ENCODE assay signal across 2 cellular contexts in the genomic region with DNA sequence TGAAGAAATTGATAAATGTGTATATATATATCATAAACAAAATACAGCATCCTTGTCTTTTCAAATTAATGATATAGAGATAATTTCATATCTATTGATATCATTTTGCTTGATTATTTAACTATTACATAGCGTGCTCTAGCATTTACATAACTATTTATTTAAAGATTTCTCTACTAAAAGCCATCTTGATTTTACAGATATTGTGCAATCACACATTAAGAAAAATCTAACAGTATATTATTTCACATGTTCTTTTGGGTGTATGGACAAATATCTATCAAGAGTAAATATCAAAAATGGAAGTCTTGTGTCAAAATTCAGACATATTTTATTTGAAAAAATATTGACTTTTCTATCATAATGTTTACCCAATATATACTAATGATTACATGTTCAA.
TF ChIP-seq lines count a peak whose summit lies in the region.

No MANE protein-coding gene starts in this region.

TF ChIP-seq in IMR-90, 13 proteins besides CTCF, POLR2A, EP300 and RAD21 (continued from another document):
- TF ChIP-seq BHLHE40 (IDR thresholded peaks at IDR 0.05; ENCODE audit: low read depth, low read length) (no peak), CEBPB (IDR thresholded peaks at IDR 0.05; ENCODE audit: low read depth, low read length) (peak; percentile 73)
TF ChIP-seq in IMR-90: peak in this region for 1.

TF ChIP-seq in K562, 482 proteins besides CTCF, POLR2A, EP300 and RAD21:
- TF ChIP-seq CEBPG (CRISPR knock-in tag; IDR thresholded peaks at IDR 0.05), result no peak
- TF ChIP-seq CEBPG (tag; conservative IDR thresholded peaks at IDR 0.05 in 1 of 2, IDR thresholded peaks at IDR 0.05 in 1 of 2), result peak in 1 of 2 experiments; percentile 85; a peak in 2 of 4 replicates
- no peak for TF ChIP-seq ZNF780A (CRISPR knock-in tag; IDR thresholded peaks at IDR 0.05)
- peak; percentile 52; the same call in 1 of the 2 replicates for TF ChIP-seq CEBPB (tag; IDR thresholded peaks at IDR 0.05)
- TF ChIP-seq FOXP1 (CRISPR knock-in tag; IDR thresholded peaks at IDR 0.05), result no peak
- TF ChIP-seq, protein P1, sequence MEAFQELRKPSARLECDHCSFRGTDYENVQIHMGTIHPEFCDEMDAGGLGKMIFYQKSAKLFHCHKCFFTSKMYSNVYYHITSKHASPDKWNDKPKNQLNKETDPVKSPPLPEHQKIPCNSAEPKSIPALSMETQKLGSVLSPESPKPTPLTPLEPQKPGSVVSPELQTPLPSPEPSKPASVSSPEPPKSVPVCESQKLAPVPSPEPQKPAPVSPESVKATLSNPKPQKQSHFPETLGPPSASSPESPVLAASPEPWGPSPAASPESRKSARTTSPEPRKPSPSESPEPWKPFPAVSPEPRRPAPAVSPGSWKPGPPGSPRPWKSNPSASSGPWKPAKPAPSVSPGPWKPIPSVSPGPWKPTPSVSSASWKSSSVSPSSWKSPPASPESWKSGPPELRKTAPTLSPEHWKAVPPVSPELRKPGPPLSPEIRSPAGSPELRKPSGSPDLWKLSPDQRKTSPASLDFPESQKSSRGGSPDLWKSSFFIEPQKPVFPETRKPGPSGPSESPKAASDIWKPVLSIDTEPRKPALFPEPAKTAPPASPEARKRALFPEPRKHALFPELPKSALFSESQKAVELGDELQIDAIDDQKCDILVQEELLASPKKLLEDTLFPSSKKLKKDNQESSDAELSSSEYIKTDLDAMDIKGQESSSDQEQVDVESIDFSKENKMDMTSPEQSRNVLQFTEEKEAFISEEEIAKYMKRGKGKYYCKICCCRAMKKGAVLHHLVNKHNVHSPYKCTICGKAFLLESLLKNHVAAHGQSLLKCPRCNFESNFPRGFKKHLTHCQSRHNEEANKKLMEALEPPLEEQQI (IDR thresholded peaks at IDR 0.05), result no peak
- TF ChIP-seq TCF7L2 (IDR thresholded peaks at IDR 0.05; ENCODE audit: low read depth, low read length), result no peak
